Comparison of ENCODE assay signal across 18 cellular contexts in genomic region chr17:47696717-47697642, GRCh38. TPM values are rescaled to one million over a fixed set of nuclear protein-coding genes. Genes with fewer than 3 reads are reported as not detected.
DNase-seq lines count a peak whose midpoint lies in the region; TF ChIP-seq lines count a peak whose summit lies in the region.
"Had no signal": no experiment of that assay in that cellular context is flagged by ENCODE, and none has a peak within 500 bp of the region (broad histone marks: within the 10 kb centered on the region; RNA-seq: fewer than 3 reads in every experiment).

No MANE protein-coding gene starts in this region.

- H3K9me3 ChIP-seq in H9 (ENCODE audit: control insufficient read depth, low read depth, low read length), result no peaks in the 10 kb centered on the region
- no peaks in the 10 kb centered on the region for H3K9me3 ChIP-seq in neuronal stem cell (replicated peaks in 1 of 2; ENCODE audit: control insufficient read depth in 2 of 2, insufficient read depth in 1 of 2, low read depth in 1 of 2, low read length in 2 of 2)
- H3K9me3 ChIP-seq: SJCRH30, thyroid gland had no signal

- no peaks in the 10 kb centered on the region for H3K9me3 Mint-ChIP-seq in T-helper 1 cell treated with Interleukin-12 subunit alpha and Interleukin-12 subunit beta and Interleukin-4 antibody, amounts not matched to agents 30 μg/mL and 1 μg/mL, for 36 hours
- H3K9me3 Mint-ChIP-seq in H9 (no peaks in the 10 kb centered on the region; a peak in 1 of 5 replicates), brain (no peaks in the 10 kb centered on the region)
- H3K9me3 Mint-ChIP-seq: activated T-helper 1 cell treated with anti-CD3 and anti-CD28 coated beads, Interleukin-12 subunit alpha, Interleukin-12 subunit beta, Interleukin-2, Interleukin-4 antibody, amounts not matched to agents 30 ng/mL and 10 ng/mL and 1 ng/mL, durations not matched to agents 14 hours and 24 hours and 36 hours had no signal

- H3K79me2 ChIP-seq in H9 (ENCODE audit: insufficient read depth, low read length), result no peaks in the 10 kb centered on the region

- H3K9ac ChIP-seq in H9 (ENCODE audit: extremely low read depth, insufficient read length, low read length), result no peak overlapping the region
- peak overlapping the region; percentile 70 for H3K9ac ChIP-seq in neuronal stem cell (ENCODE audit: low read depth, low read length, poor library complexity)
- H3K9ac ChIP-seq: KMS-11 had no signal

- no peak overlapping the region for H3K27ac Mint-ChIP-seq in T-helper 1 cell treated with Interleukin-12 subunit alpha and Interleukin-12 subunit beta and Interleukin-4 antibody, amounts not matched to agents 30 μg/mL and 1 μg/mL, for 36 hours
- H3K27ac Mint-ChIP-seq in H9, result no peak overlapping the region
- H3K27ac Mint-ChIP-seq in brain, result peak overlapping the region in 4 of 5 experiments; percentile 3 to 72 (median 50)
- H3K27ac Mint-ChIP-seq: activated T-helper 1 cell treated with anti-CD3 and anti-CD28 coated beads, Interleukin-12 subunit alpha, Interleukin-12 subunit beta, Interleukin-2, Interleukin-4 antibody, amounts not matched to agents 30 ng/mL and 10 ng/mL and 1 ng/mL, durations not matched to agents 14 hours and 24 hours and 36 hours had no signal

- no peak for TF ChIP-seq CTCF in H9 (conservative IDR thresholded peaks at IDR 0.05)
- TF ChIP-seq CTCF in brain (conservative IDR thresholded peaks at IDR 0.05), result no peak
- no peak for TF ChIP-seq CTCF in coronary artery (IDR thresholded peaks at IDR 0.05)

- H2BK120ac ChIP-seq in H9 (ENCODE audit: low read depth, low read length, poor library complexity, severe bottlenecking), result no peak overlapping the region
- no peak overlapping the region for H2BK120ac ChIP-seq in neuronal stem cell (ENCODE audit: low read depth, low read length)

- no peak for DNase-seq in T-helper 1 cell
- DNase-seq in H9, result peak; percentile 28
- no peak for DNase-seq in neuronal stem cell (ENCODE audit: low spot score)
- DNase-seq in NOMO-1 treated with DMSO at 0.1 percent for 48 hours (lab: John Stamatoyannopoulos, UW; ENCODE audit: unreplicated experiment), result no peak
- DNase-seq in coronary artery (ENCODE audit: low spot score), result no peak
- no peak for DNase-seq in cerebellar nuclear complex (lab: John Stamatoyannopoulos, UW)
- DNase-seq: NCI-H187 treated with DMSO at 0.1 percent for 48 hours, NCI-H748 treated with DMSO at 0.1 percent for 48 hours, SJCRH30, thyroid gland had no signal

- no peak overlapping the region for H3K56ac ChIP-seq in H9 (ENCODE audit: insufficient read length, low read depth, low read length)

- no peak overlapping the region for H3K14ac ChIP-seq in H9 (ENCODE audit: insufficient read depth, low read length)
- H3K14ac ChIP-seq in neuronal stem cell (ENCODE audit: low read length), result no peak overlapping the region

- no peak overlapping the region for H2BK20ac ChIP-seq in H9 (ENCODE audit: low read depth, low read length, poor library complexity, severe bottlenecking)

- H2AK5ac ChIP-seq in H9 (ENCODE audit: insufficient read length, low read length) (no peak overlapping the region), neuronal stem cell (ENCODE audit: low read depth, low read length) (peak overlapping the region; percentile 42)

- H3K4me2 ChIP-seq in H9 (ENCODE audit: insufficient read depth, insufficient read length, low read length) (no peak overlapping the region), neuronal stem cell (ENCODE audit: insufficient read depth, low read length, poor library complexity, severe bottlenecking) (no peak overlapping the region)
- H3K4me2 ChIP-seq: KMS-11, smooth muscle cell had no signal

- H3K23me2 ChIP-seq in H9 (ENCODE audit: insufficient read length, low read depth, low read length, poor library complexity, severe bottlenecking), result peaks cover 14% of the 10 kb centered on the region

- H2BK15ac ChIP-seq in H9 (ENCODE audit: low read depth, low read length), result no peak overlapping the region
- no peak overlapping the region for H2BK15ac ChIP-seq in neuronal stem cell (ENCODE audit: low read length)

- H2BK12ac ChIP-seq in H9 (ENCODE audit: insufficient read length, low read depth, low read length) (no peak overlapping the region), neuronal stem cell (ENCODE audit: low read length) (peak overlapping the region; percentile 41)

- no peak overlapping the region for H4K91ac ChIP-seq in H9 (ENCODE audit: insufficient read length, low read depth, low read length)
- no peak overlapping the region for H4K91ac ChIP-seq in neuronal stem cell (ENCODE audit: low read depth, low read length, poor library complexity)

- no peaks in the 10 kb centered on the region for H3K27me3 ChIP-seq in H9 (ENCODE audit: insufficient read depth, low read length)
- H3K27me3 ChIP-seq in neuronal stem cell (ENCODE audit: control insufficient read depth in 3 of 3, insufficient read depth in 3 of 3, low read depth in 1 of 3, low read length in 3 of 3), result no peaks in the 10 kb centered on the region
- H3K27me3 ChIP-seq: SJCRH30, thyroid gland had no signal

- no peak overlapping the region for H2BK5ac ChIP-seq in H9 (ENCODE audit: insufficient read length, low read length)
- H2BK5ac ChIP-seq in neuronal stem cell (ENCODE audit: low read length), result no peak overlapping the region

- H3K79me1 ChIP-seq in H9 (ENCODE audit: insufficient read depth, low read depth, low read length, poor library complexity, severe bottlenecking), result no peaks in the 10 kb centered on the region
- peaks cover 8% of the 10 kb centered on the region for H3K79me1 ChIP-seq in neuronal stem cell (ENCODE audit: low read depth, low read length)

- H3K4me1 Mint-ChIP-seq in T-helper 1 cell treated with Interleukin-12 subunit alpha and Interleukin-12 subunit beta and Interleukin-4 antibody, amounts not matched to agents 30 μg/mL and 1 μg/mL, for 36 hours (ENCODE audit: low read depth), result peaks cover 34% of the 10 kb centered on the region
- H3K4me1 Mint-ChIP-seq in H9, result peaks cover 19 to 36% of the 10 kb centered on the region in 2 experiments
- H3K4me1 Mint-ChIP-seq in brain, result peaks cover 54% of the 10 kb centered on the region

- H3K4me3 ChIP-seq in neuronal stem cell (ENCODE audit: low read length in 2 of 2) (peak overlapping the region in 1 of 2 donors; percentile 49), coronary artery (no peak overlapping the region)
- H3K4me3 ChIP-seq: SJCRH30, smooth muscle cell, thyroid gland had no signal

- H3T11ph ChIP-seq in H9 (ENCODE audit: low read length), result no peak overlapping the region

- no peak overlapping the region for H4K5ac ChIP-seq in H9 (ENCODE audit: insufficient read length, low read depth, low read length)

- peak overlapping the region; percentile 3 for H3K4me3 Mint-ChIP-seq in T-helper 1 cell treated with Interleukin-12 subunit alpha and Interleukin-12 subunit beta and Interleukin-4 antibody, amounts not matched to agents 30 μg/mL and 1 μg/mL, for 36 hours
- H3K4me3 Mint-ChIP-seq in H9 (peak overlapping the region in 1 of 2 experiments; percentile 44; a peak in 2 of 5 replicates), brain (peak overlapping the region in 4 of 5 experiments; percentile 53 to 94 (median 67))
- H3K4me3 Mint-ChIP-seq: activated T-helper 1 cell treated with anti-CD3 and anti-CD28 coated beads, Interleukin-12 subunit alpha, Interleukin-12 subunit beta, Interleukin-2, Interleukin-4 antibody, amounts not matched to agents 30 ng/mL and 10 ng/mL and 1 ng/mL, durations not matched to agents 14 hours and 24 hours and 36 hours had no signal

- H4K20me1 ChIP-seq in H9 (ENCODE audit: control insufficient read depth, insufficient read depth, insufficient read length), result no peaks in the 10 kb centered on the region

- H3K4ac ChIP-seq in H9 (ENCODE audit: low read depth, low read length) (no peak overlapping the region), neuronal stem cell (ENCODE audit: low read length) (no peak overlapping the region)

- H2AFZ ChIP-seq in H9 (ENCODE audit: low read length) (no peak overlapping the region), neuronal stem cell (ENCODE audit: low read length) (no peak overlapping the region)

- peaks cover 2% of the 10 kb centered on the region for H3K36me3 Mint-ChIP-seq in T-helper 1 cell treated with Interleukin-12 subunit alpha and Interleukin-12 subunit beta and Interleukin-4 antibody, amounts not matched to agents 30 μg/mL and 1 μg/mL, for 36 hours (ENCODE audit: low read depth)
- H3K36me3 Mint-ChIP-seq in H9 (ENCODE audit: insufficient read depth in 1 of 3, low read depth in 3 of 3), result peaks cover 0 to 29% (median 13%) of the 10 kb centered on the region in 3 experiments; a peak in 6 of 7 replicates
- peaks cover 9% of the 10 kb centered on the region for H3K36me3 Mint-ChIP-seq in brain

- H3K27me3 Mint-ChIP-seq in T-helper 1 cell treated with Interleukin-12 subunit alpha and Interleukin-12 subunit beta and Interleukin-4 antibody, amounts not matched to agents 30 μg/mL and 1 μg/mL, for 36 hours (ENCODE audit: low read depth), result no peaks in the 10 kb centered on the region
- H3K27me3 Mint-ChIP-seq in H9 (ENCODE audit: low read depth) (peaks cover 2% of the 10 kb centered on the region; the same call in 1 of the 2 replicates), brain (peaks cover 3% of the 10 kb centered on the region)

- H3K18ac ChIP-seq in H9 (ENCODE audit: insufficient read length, low read depth, low read length) (no peak overlapping the region), neuronal stem cell (ENCODE audit: low read length) (peak overlapping the region; percentile 19)

- H3K23ac ChIP-seq in H9 (ENCODE audit: insufficient read length, low read depth, low read length) (no peak overlapping the region), neuronal stem cell (ENCODE audit: low read depth, low read length, poor library complexity) (peak overlapping the region; percentile 43)

- H4K8ac ChIP-seq in H9 (replicated peaks; ENCODE audit: insufficient read length, low read depth, low read length) (no peak overlapping the region), neuronal stem cell (ENCODE audit: low read depth, low read length) (peak overlapping the region; percentile 57)

- no peak overlapping the region for H3K27ac ChIP-seq in H9 (ENCODE audit: insufficient read length, low read depth, low read length)
- no peak overlapping the region for H3K27ac ChIP-seq in neuronal stem cell (replicated peaks; ENCODE audit: low read length)
- no peak overlapping the region for H3K27ac ChIP-seq in coronary artery
- H3K27ac ChIP-seq: KMS-11, SJCRH30, thyroid gland, WERI-Rb-1 had no signal

- H3K4me1 ChIP-seq in H9 (ENCODE audit: insufficient read depth, low read length) (peaks cover 12% of the 10 kb centered on the region; the same call in 1 of the 2 replicates), neuronal stem cell (ENCODE audit: control insufficient read depth in 2 of 2, insufficient read depth in 1 of 2, low read depth in 1 of 2, low read length in 2 of 2) (peaks cover 30 to 32% of the 10 kb centered on the region in 2 donors)

- WGBS in H9 (ENCODE audit: extremely low coverage, insufficient read length, low lambda C conversion rate), result no CpG with 5 or more reads among the region's 11 CpGs
- WGBS in neuronal stem cell (ENCODE audit: extremely low coverage in 2 of 2, insufficient read length in 2 of 2, insufficient replicate concordance in 1 of 2), 2 donors, result no CpG with 5 or more reads among the region's 11 CpGs

- peaks cover 7 to 27% of the 10 kb centered on the region in 2 donors for H3K36me3 ChIP-seq in neuronal stem cell (replicated peaks in 1 of 2; ENCODE audit: control insufficient read depth in 2 of 2, insufficient read depth in 2 of 2, low read length in 2 of 2)
- H3K36me3 ChIP-seq: SJCRH30 had no signal

RNA-seq across cellular contexts. Expression of gene TBKBP1, which starts 3.0 kb away (rescaled TPM):
- total RNA-seq in H9 (2021), result 33.2 and 33.6 TPM in 2 replicates
- polyA plus RNA-seq in brain (ENCODE audit: insufficient read depth, low read depth, low replicate concordance), result 10.2 TPM
- 12.8 TPM for polyA plus RNA-seq in neuronal stem cell (2013, experiment 1 of 2)
- polyA plus RNA-seq in neuronal stem cell (2013, experiment 2 of 2), result 13.4 TPM

RNA-seq across cellular contexts. Expression of gene TBX21, which starts 36.1 kb away (rescaled TPM):
- total RNA-seq in H9 (2021), result not detected in 2 replicates
- not detected for polyA plus RNA-seq in brain (ENCODE audit: insufficient read depth, low read depth, low replicate concordance)
- not detected for polyA plus RNA-seq in neuronal stem cell (2013, experiment 1 of 2)
- polyA plus RNA-seq in neuronal stem cell (2013, experiment 2 of 2), result 0.01 TPM
- total RNA-seq: kidney epithelial cell, SJCRH30, smooth muscle cell had no signal
- polyA plus RNA-seq: neural cell, smooth muscle cell had no signal

RNA-seq across cellular contexts. Expression of gene KPNB1, which starts 47.3 kb away (rescaled TPM):
- total RNA-seq in H9 (2021), result 742 and 764 TPM in 2 replicates
- polyA plus RNA-seq in brain (ENCODE audit: insufficient read depth, low read depth, low replicate concordance), result 184 TPM
- polyA plus RNA-seq in neuronal stem cell (2013, experiment 1 of 2), result 208 TPM
- polyA plus RNA-seq in neuronal stem cell (2013, experiment 2 of 2), result 239 TPM

Comparison
In these comparisons a context has a peak if more than half of its experiments do, and no peak if none do; other contexts are left out.
1. H3K27ac Mint-ChIP-seq: peak in brain (4 of 5); none in T-helper 1 cell treated with Interleukin-12 subunit alpha and Interleukin-12 subunit beta and Interleukin-4 antibody, amounts not matched to agents 30 μg/mL and 1 μg/mL, for 36 hours (single experiment) and H9 (0 of 3).